In the genomic region with DNA sequence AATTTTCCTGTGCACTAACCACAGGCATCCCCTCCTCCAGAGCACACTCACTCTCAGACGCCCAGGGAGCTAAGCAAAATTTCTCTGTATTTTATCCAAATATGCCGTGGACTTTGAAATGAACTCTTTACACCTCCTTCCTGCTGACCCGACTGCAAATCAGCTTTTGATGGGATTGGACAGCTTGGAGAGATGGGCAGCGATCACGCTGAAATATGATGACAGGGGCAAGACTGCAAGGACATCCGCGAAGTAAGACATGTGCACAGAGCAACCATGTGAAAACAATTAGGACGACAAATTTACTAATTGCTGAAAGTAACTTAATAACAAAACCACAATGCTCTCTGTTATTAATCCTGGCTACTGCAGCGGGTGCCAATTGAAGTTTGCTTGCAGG, we compare ENCODE assay signal across 15 cellular contexts.
A peak's percentile ranks its signal among the peaks of the same experiment; 100 is the strongest.
DNase-seq lines count a peak whose midpoint lies in the region; ATAC-seq and TF ChIP-seq lines count a peak whose summit lies in the region.
"Had no signal": no experiment of that assay in that cellular context is flagged by ENCODE, and none has a peak within 500 bp of the region (broad histone marks: within the 10 kb centered on the region; RNA-seq: fewer than 3 reads in every experiment).

No MANE protein-coding gene starts in this region.

- no peak overlapping the region for H3K27ac Mint-ChIP-seq in GM23338
- H3K27ac Mint-ChIP-seq: CD4-positive, CD25-positive, alpha-beta regulatory T cell; H9; IgD-negative memory B cell had no signal

- no peaks in the 10 kb centered on the region for H3K9me3 ChIP-seq in OCI-LY3 (ENCODE audit: insufficient read depth, low read length)
- no peaks in the 10 kb centered on the region for H3K9me3 ChIP-seq in transverse colon
- H3K9me3 ChIP-seq: BLaER1 treated with 17β-estradiol and CSF1 and Interleukin-3, amounts not matched to agents 10 nM and 100 nM had no signal

- 25 to 68% methylated on average over 2 to 9 of the region's 9 CpGs for WGBS in transverse colon (ENCODE audit: low coverage in 1 of 2), 2 donors

- H3K4me2 ChIP-seq in GM23338: no peak overlapping the region
- H3K4me2 ChIP-seq in OCI-LY3 (ENCODE audit: low read length): peak overlapping the region; percentile 64
- H3K4me2 ChIP-seq: BLaER1 treated with 17β-estradiol and CSF1 and Interleukin-3, amounts not matched to agents 10 nM and 100 nM had no signal

- 0 out of 2 replicates have a peak, but pooled peaks cover 6% of the 10 kb centered on the region for H3F3A ChIP-seq in GM23338 (replicated peaks; ENCODE audit: low read depth)

- no peak for ATAC-seq in GM23338

- TF ChIP-seq CTCF in GM23338 (conservative IDR thresholded peaks at IDR 0.05; ENCODE audit: low read depth in 2 of 2) (no peak), OCI-LY3 (IDR thresholded peaks at IDR 0.05; ENCODE audit: low read depth, low read length) (no peak), coronary artery (IDR thresholded peaks at IDR 0.05) (no peak), transverse colon (IDR thresholded peaks at IDR 0.05) (no peak)

- no peaks in the 10 kb centered on the region for H3K9me3 Mint-ChIP-seq in GM23338
- H3K9me3 Mint-ChIP-seq: H9 had no signal

- intact Hi-C loops in transverse colon (cut with DNase I; ENCODE audit: low total_unique reads): no loop called here

- H3K27ac ChIP-seq in GM23338 (ENCODE audit: low read depth) (no peak overlapping the region), OCI-LY3 (ENCODE audit: low read length) (peak overlapping the region; percentile 99), coronary artery (no peak overlapping the region), transverse colon (no peak overlapping the region)
- H3K27ac ChIP-seq: BLaER1 treated with 17β-estradiol and CSF1 and Interleukin-3, amounts not matched to agents 10 nM and 100 nM had no signal

- TF ChIP-seq POLR2A in transverse colon (IDR thresholded peaks at IDR 0.05): no peak

- H3K4me3 ChIP-seq in GM23338 (no peak overlapping the region), OCI-LY3 (ENCODE audit: low read length) (no peak overlapping the region), coronary artery (no peak overlapping the region), transverse colon (no peak overlapping the region)
- H3K4me3 ChIP-seq: BLaER1 treated with 17β-estradiol and CSF1 and Interleukin-3, amounts not matched to agents 10 nM and 100 nM had no signal

- H3K27me3 Mint-ChIP-seq in GM23338 (ENCODE audit: insufficient read depth, low read depth, poor library complexity): peaks cover 9% of the 10 kb centered on the region

- no peaks in the 10 kb centered on the region for H3K79me2 ChIP-seq in GM23338 (replicated peaks; ENCODE audit: insufficient read depth)
- H3K79me2 ChIP-seq in OCI-LY3 (ENCODE audit: low read length): peaks cover 21% of the 10 kb centered on the region

- no peak overlapping the region for H3K9ac ChIP-seq in OCI-LY3 (ENCODE audit: low read length)
- H3K9ac ChIP-seq: BLaER1 treated with 17β-estradiol and CSF1 and Interleukin-3, amounts not matched to agents 10 nM and 100 nM had no signal

- no peaks in the 10 kb centered on the region for H3K36me3 Mint-ChIP-seq in GM23338 (ENCODE audit: low read depth)
- H3K36me3 Mint-ChIP-seq: CD4-positive, CD25-positive, alpha-beta regulatory T cell; IgD-negative memory B cell had no signal

- H2AFZ ChIP-seq in GM23338: peak overlapping the region; percentile 59
- peak overlapping the region; percentile 73; the same call in 1 of the 2 replicates for H2AFZ ChIP-seq in OCI-LY3 (ENCODE audit: low read depth, low read length)

- H3K4me1 Mint-ChIP-seq in GM23338: peaks cover 19% of the 10 kb centered on the region
- H3K4me1 Mint-ChIP-seq: CD4-positive, CD25-positive, alpha-beta regulatory T cell had no signal

- TF ChIP-seq EP300 in transverse colon (IDR thresholded peaks at IDR 0.05; ENCODE audit: low read depth): no peak

- DNase-seq in GM23338 (ENCODE audit: low spot score): no peak
- peak; percentile 14 for DNase-seq in coronary artery (ENCODE audit: low spot score)
- peak; percentile 56 for DNase-seq in retina
- no peak for DNase-seq in NCI-H2081 (lab: John Stamatoyannopoulos, UW)
- DNase-seq in T-helper 9 cell: no peak
- DNase-seq in transverse colon: no peak
- DNase-seq: 8988T; CD4-positive, CD25-positive, alpha-beta regulatory T cell; DMS53; GF-D8; GOT3; H9 had no signal

- H3K27me3 ChIP-seq in GM23338 (ENCODE audit: insufficient read depth) (peaks cover 4% of the 10 kb centered on the region; the same call in 1 of the 2 replicates), OCI-LY3 (ENCODE audit: low read depth, low read length) (no peaks in the 10 kb centered on the region), transverse colon (peaks cover 61% of the 10 kb centered on the region)

- no peaks in the 10 kb centered on the region for H4K20me1 ChIP-seq in GM23338 (replicated peaks; ENCODE audit: insufficient read depth)
- no peaks in the 10 kb centered on the region for H4K20me1 ChIP-seq in OCI-LY3 (ENCODE audit: insufficient read depth, low read length)
- H4K20me1 ChIP-seq: BLaER1 treated with 17β-estradiol and CSF1 and Interleukin-3, amounts not matched to agents 10 nM and 100 nM had no signal

- no peak overlapping the region for H3K4me3 Mint-ChIP-seq in GM23338
- H3K4me3 Mint-ChIP-seq: CD4-positive, CD25-positive, alpha-beta regulatory T cell; H9; IgD-negative memory B cell had no signal

- in situ Hi-C loops in transverse colon (cut with MboI; ENCODE audit: low pct_ligation_motif_present in 1 of 4, low pct_unique_long_range_greater_than_20kb in 1 of 4, low sequenced_read_pairs in 3 of 4): no loop called here

- H3K4me1 ChIP-seq in GM23338 (ENCODE audit: insufficient read depth) (peaks cover 20% of the 10 kb centered on the region), OCI-LY3 (ENCODE audit: low read length) (peaks cover 50% of the 10 kb centered on the region), transverse colon (no peaks in the 10 kb centered on the region)

- H3K36me3 ChIP-seq in GM23338 (ENCODE audit: insufficient read depth) (no peaks in the 10 kb centered on the region), OCI-LY3 (replicated peaks; ENCODE audit: low read depth, low read length) (peaks cover 18% of the 10 kb centered on the region), transverse colon (no peaks in the 10 kb centered on the region)
- H3K36me3 ChIP-seq: BLaER1 treated with 17β-estradiol and CSF1 and Interleukin-3, amounts not matched to agents 10 nM and 100 nM had no signal

- no peaks in the 10 kb centered on the region for H3K9me2 ChIP-seq in GM23338 (ENCODE audit: insufficient read depth)

TF ChIP-seq in GM23338, 12 proteins besides CTCF, POLR2A, EP300 and RAD21 (continues in another document):
- TF ChIP-seq NANOG (IDR thresholded peaks at IDR 0.05; ENCODE audit: borderline replicate concordance) (no peak), JUNB (IDR thresholded peaks at IDR 0.05; ENCODE audit: unreplicated experiment) (no peak), ZNF114 (CRISPR knock-in tag; IDR thresholded peaks at IDR 0.05) (no peak), STAT1 (IDR thresholded peaks at IDR 0.05; ENCODE audit: unreplicated experiment) (no peak)

Comparison
In these comparisons a context has a peak if more than half of its experiments do, and no peak if none do; other contexts are left out.
1. DNase-seq: peak in coronary artery (single experiment) and retina (single experiment); none in GM23338 (single experiment), NCI-H2081 (0 of 2), T-helper 9 cell (single experiment) and transverse colon (single experiment).